Comparison of ENCODE assay signal across 28 cellular contexts in genomic region chr5:157301066-157301465, GRCh38. TPM values are rescaled to one million over a fixed set of nuclear protein-coding genes. Genes with fewer than 3 reads are reported as not detected.
A peak's percentile ranks its signal among the peaks of the same experiment; 100 is the strongest.
DNase-seq lines count a peak whose midpoint lies in the region; ATAC-seq and TF ChIP-seq lines count a peak whose summit lies in the region.
"Had no signal": no experiment of that assay in that cellular context is flagged by ENCODE, and none has a peak within 500 bp of the region (broad histone marks: within the 10 kb centered on the region; RNA-seq: fewer than 3 reads in every experiment).

No MANE protein-coding gene starts in this region.

- peak overlapping the region; percentile 32 for H3K27ac ChIP-seq in CD4-positive, alpha-beta T cell (ENCODE audit: low read depth, low read length)
- peak overlapping the region; percentile 11 for H3K27ac ChIP-seq in naive thymus-derived CD4-positive, alpha-beta T cell (ENCODE audit: low read depth, low read length)
- H3K27ac ChIP-seq in heart right ventricle (no peak overlapping the region), aorta (ENCODE audit: low read depth in 1 of 2, low read length in 2 of 2) (no peak overlapping the region)
- H3K27ac ChIP-seq: heart left ventricle, sigmoid colon, SK-N-MC, testis had no signal

- no peak overlapping the region for H3K4me3 Mint-ChIP-seq in activated CD4-positive, alpha-beta T cell treated with anti-CD3 and anti-CD28 coated beads, Interleukin-2, amount 10 ng/mL, durations not matched to agents 24 days and 14 days
- H3K4me3 Mint-ChIP-seq in CD4-positive, alpha-beta T cell = no peak overlapping the region
- no peak overlapping the region for H3K4me3 Mint-ChIP-seq in activated T-helper 17 cell treated with anti-CD3 and anti-CD28 coated beads, Interleukin-2, amount 50 U/mL, for 72 hours
- no peak overlapping the region for H3K4me3 Mint-ChIP-seq in naive thymus-derived CD4-positive, alpha-beta T cell
- H3K4me3 Mint-ChIP-seq: endodermal cell had no signal

- no peak for TF ChIP-seq CTCF in CD4-positive, alpha-beta T cell (IDR thresholded peaks at IDR 0.05)
- no peak for TF ChIP-seq CTCF in heart right ventricle (IDR thresholded peaks at IDR 0.05)

- DNase-seq in activated CD4-positive, alpha-beta T cell treated with anti-CD3 and anti-CD28 coated beads, Interleukin-2, amount 10 ng/mL, durations not matched to agents 24 days and 14 days = no peak
- no peak for DNase-seq in activated CD4-positive, alpha-beta T cell treated with anti-CD3 and anti-CD28 coated beads for 4 hours
- no peak for DNase-seq in CD4-positive, alpha-beta T cell
- no peak for DNase-seq in naive thymus-derived CD4-positive, alpha-beta T cell
- DNase-seq in left colon (no peak), heart right ventricle (no peak), aorta (no peak)
- DNase-seq: activated CD4-positive, alpha-beta T cell treated with anti-CD3 and anti-CD28 coated beads for 48 hours; activated gamma-delta T cell treated with Interleukin-2 at 50 U/mL for 16 hours; caudate nucleus; DMS53; endodermal cell; foreskin fibroblast; heart left ventricle; mammary epithelial cell; NCI-H1105; NCI-H1930; NCI-H524 treated with DMSO at 0.1 percent for 48 hours; sigmoid colon; stimulated activated CD4-positive, alpha-beta T cell treated with anti-CD3 and anti-CD28 coated beads, Interleukin-4, amount 100 ng/mL, for 4 hours; stimulated activated naive CD4-positive, alpha-beta T cell; testis had no signal

- H3K36me3 Mint-ChIP-seq in activated CD4-positive, alpha-beta T cell treated with anti-CD3 and anti-CD28 coated beads, Interleukin-2, amount 10 ng/mL, durations not matched to agents 24 days and 14 days (ENCODE audit: low read depth) = peaks cover 74% of the 10 kb centered on the region
- peaks cover 95% of the 10 kb centered on the region for H3K36me3 Mint-ChIP-seq in CD4-positive, alpha-beta T cell (ENCODE audit: low read depth)
- H3K36me3 Mint-ChIP-seq in activated T-helper 17 cell treated with anti-CD3 and anti-CD28 coated beads, Interleukin-2, amount 50 U/mL, for 72 hours (ENCODE audit: low read depth) = peaks cover 100% of the 10 kb centered on the region
- H3K36me3 Mint-ChIP-seq in naive thymus-derived CD4-positive, alpha-beta T cell = peaks cover 30 to 58% (median 50%) of the 10 kb centered on the region in 5 donors

- POLR2A ChIA-PET in CD4-positive, alpha-beta T cell (lab: Charles Lee) = interaction anchor here (1.0 to 6.5 kb wide), 2 partner anchors 28 to 89 kb away, joined by 3 to 77 read pairs; no protein-coding TSS in a partner anchor
- POLR2A ChIA-PET in naive thymus-derived CD4-positive, alpha-beta T cell (lab: Charles Lee) = interaction anchor here (0.9 to 1.1 kb wide), 4 partner anchors 16 to 97 kb away, joined by 3 read pairs; no protein-coding TSS in a partner anchor

- H3K4me1 ChIP-seq in naive thymus-derived CD4-positive, alpha-beta T cell (ENCODE audit: control insufficient read depth in 2 of 2, insufficient read depth in 2 of 2, low read length in 2 of 2) = peaks cover 24 to 29% of the 10 kb centered on the region in 2 donors
- H3K4me1 ChIP-seq in heart right ventricle (peaks cover 0 to 10% (median 0%) of the 10 kb centered on the region in 9 donors), aorta (ENCODE audit: control insufficient read depth in 1 of 2, insufficient read depth in 2 of 2, low read length in 2 of 2) (no peaks in the 10 kb centered on the region)
- H3K4me1 ChIP-seq: HAP-1, sigmoid colon, testis had no signal

- peaks cover 16 to 71% (median 29%) of the 10 kb centered on the region in 3 experiments for H3K36me3 ChIP-seq in naive thymus-derived CD4-positive, alpha-beta T cell (ENCODE audit: control insufficient read depth in 2 of 3, insufficient read depth in 3 of 3, low read length in 3 of 3)
- H3K36me3 ChIP-seq in heart right ventricle = peaks cover 0 to 69% (median 0%) of the 10 kb centered on the region in 9 donors
- H3K36me3 ChIP-seq in aorta (ENCODE audit: control insufficient read depth in 1 of 2, insufficient read depth in 2 of 2, low read length in 1 of 2) = peaks cover 0 to 3% of the 10 kb centered on the region in 2 donors
- H3K36me3 ChIP-seq: HAP-1, sigmoid colon had no signal

- H3K27me3 ChIP-seq in CD4-positive, alpha-beta T cell (ENCODE audit: control insufficient read depth, insufficient read depth, low read length) = no peaks in the 10 kb centered on the region
- H3K27me3 ChIP-seq in naive thymus-derived CD4-positive, alpha-beta T cell (ENCODE audit: control insufficient read depth in 2 of 2, insufficient read depth in 2 of 2, low read length in 2 of 2) = no peaks in the 10 kb centered on the region
- H3K27me3 ChIP-seq in heart right ventricle (no peaks in the 10 kb centered on the region), aorta (ENCODE audit: control insufficient read depth in 1 of 2, insufficient read depth in 2 of 2, low read length in 1 of 2) (no peaks in the 10 kb centered on the region)
- H3K27me3 ChIP-seq: heart left ventricle, sigmoid colon, testis had no signal

- H3K27ac Mint-ChIP-seq in activated CD4-positive, alpha-beta T cell treated with anti-CD3 and anti-CD28 coated beads, Interleukin-2, amount 10 ng/mL, durations not matched to agents 24 days and 14 days = peak overlapping the region; percentile 59
- H3K27ac Mint-ChIP-seq in CD4-positive, alpha-beta T cell = peak overlapping the region; percentile 80
- H3K27ac Mint-ChIP-seq in activated T-helper 17 cell treated with anti-CD3 and anti-CD28 coated beads, Interleukin-2, amount 50 U/mL, for 72 hours = peak overlapping the region; percentile 93
- peak overlapping the region; percentile 48 to 97 (median 83) for H3K27ac Mint-ChIP-seq in naive thymus-derived CD4-positive, alpha-beta T cell
- H3K27ac Mint-ChIP-seq: endodermal cell, progenitor cell of endocrine pancreas had no signal

- H3K9me3 ChIP-seq in CD4-positive, alpha-beta T cell (ENCODE audit: control insufficient read depth, low read length) = no peaks in the 10 kb centered on the region
- H3K9me3 ChIP-seq in naive thymus-derived CD4-positive, alpha-beta T cell (ENCODE audit: control insufficient read depth in 2 of 3, low read length in 3 of 3) = no peaks in the 10 kb centered on the region
- H3K9me3 ChIP-seq in heart right ventricle (no peaks in the 10 kb centered on the region), aorta (ENCODE audit: control insufficient read depth, low read length) (no peaks in the 10 kb centered on the region)
- H3K9me3 ChIP-seq: HAP-1, heart left ventricle, sigmoid colon, testis had no signal

- CTCF ChIA-PET in CD4-positive, alpha-beta T cell (lab: Charles Lee) = no interaction called here
- CTCF ChIA-PET in naive thymus-derived CD4-positive, alpha-beta T cell (lab: Charles Lee) = no interaction called here

- H3K4me3 ChIP-seq in naive thymus-derived CD4-positive, alpha-beta T cell (ENCODE audit: low read length) = no peak overlapping the region
- H3K4me3 ChIP-seq in heart right ventricle = no peak overlapping the region
- H3K4me3 ChIP-seq in aorta (ENCODE audit: low read length in 2 of 2) = no peak overlapping the region
- H3K4me3 ChIP-seq: HAP-1, heart left ventricle, K562, sigmoid colon, SK-N-MC, testis had no signal

- no peaks in the 10 kb centered on the region for H3K9me3 Mint-ChIP-seq in activated CD4-positive, alpha-beta T cell treated with anti-CD3 and anti-CD28 coated beads, Interleukin-2, amount 10 ng/mL, durations not matched to agents 24 days and 14 days
- H3K9me3 Mint-ChIP-seq in CD4-positive, alpha-beta T cell = no peaks in the 10 kb centered on the region
- no peaks in the 10 kb centered on the region for H3K9me3 Mint-ChIP-seq in activated T-helper 17 cell treated with anti-CD3 and anti-CD28 coated beads, Interleukin-2, amount 50 U/mL, for 72 hours
- no peaks in the 10 kb centered on the region for H3K9me3 Mint-ChIP-seq in naive thymus-derived CD4-positive, alpha-beta T cell
- H3K9me3 Mint-ChIP-seq: endodermal cell had no signal

- peaks cover 41% of the 10 kb centered on the region for H3K4me1 Mint-ChIP-seq in activated CD4-positive, alpha-beta T cell treated with anti-CD3 and anti-CD28 coated beads, Interleukin-2, amount 10 ng/mL, durations not matched to agents 24 days and 14 days
- H3K4me1 Mint-ChIP-seq in CD4-positive, alpha-beta T cell (ENCODE audit: low read depth) = peaks cover 49% of the 10 kb centered on the region
- peaks cover 19% of the 10 kb centered on the region for H3K4me1 Mint-ChIP-seq in activated T-helper 17 cell treated with anti-CD3 and anti-CD28 coated beads, Interleukin-2, amount 50 U/mL, for 72 hours
- peaks cover 28 to 55% (median 49%) of the 10 kb centered on the region in 7 donors for H3K4me1 Mint-ChIP-seq in naive thymus-derived CD4-positive, alpha-beta T cell
- H3K4me1 Mint-ChIP-seq: endodermal cell had no signal

- no peaks in the 10 kb centered on the region for H3K27me3 Mint-ChIP-seq in activated CD4-positive, alpha-beta T cell treated with anti-CD3 and anti-CD28 coated beads, Interleukin-2, amount 10 ng/mL, durations not matched to agents 24 days and 14 days
- no peaks in the 10 kb centered on the region for H3K27me3 Mint-ChIP-seq in CD4-positive, alpha-beta T cell
- H3K27me3 Mint-ChIP-seq in activated T-helper 17 cell treated with anti-CD3 and anti-CD28 coated beads, Interleukin-2, amount 50 U/mL, for 72 hours = no peaks in the 10 kb centered on the region
- no peaks in the 10 kb centered on the region for H3K27me3 Mint-ChIP-seq in naive thymus-derived CD4-positive, alpha-beta T cell
- H3K27me3 Mint-ChIP-seq: progenitor cell of endocrine pancreas had no signal

- intact Hi-C loops in activated CD4-positive, alpha-beta T cell treated with anti-CD3 and anti-CD28 coated beads, Interleukin-2, amount 10 ng/mL, durations not matched to agents 24 days and 14 days (cut with micrococcal nuclease) = no loop called here
- intact Hi-C loops in CD4-positive, alpha-beta T cell (cut with DNase I, micrococcal nuclease) = no loop called here
- intact Hi-C loops in naive thymus-derived CD4-positive, alpha-beta T cell (cut with micrococcal nuclease) = loop anchor here in 1 of 2 donors (10.0 kb wide), 1 partner anchor 386 kb away; no protein-coding TSS in a partner anchor
- intact Hi-C loops in left colon (cut with DNase I, micrococcal nuclease) = no loop called here
- intact Hi-C loops in heart right ventricle (cut with DNase I) = loop anchor here in 3 of 10 donors (5.0 kb wide), 2 partner anchors 34 to 44 kb away; partner anchors contain the start of gene CYFIP2 (in 2 of the 3)
- intact Hi-C loops in aorta (cut with DNase I) = no loop called here

- no peak for ATAC-seq in CD4-positive, alpha-beta T cell (ENCODE audit: poor library complexity)
- ATAC-seq in activated T-helper 17 cell treated with anti-CD3 and anti-CD28 coated beads, Interleukin-2, amount 50 U/mL, for 72 hours (replicated peaks) = peak; percentile 55
- no peak for ATAC-seq in naive thymus-derived CD4-positive, alpha-beta T cell
- no peak for ATAC-seq in left colon
- no peak for ATAC-seq in heart right ventricle
- no peak for ATAC-seq in aorta (ENCODE audit: low FRiP score)
- ATAC-seq: esophagus mucosa, heart left ventricle, K562 had no signal

RNA-seq across cellular contexts. Expression of gene CYFIP2, which starts 35.1 kb away (rescaled TPM):
- total RNA-seq in activated CD4-positive, alpha-beta T cell treated with anti-CD3 and anti-CD28 coated beads, Interleukin-2, amount 10 ng/mL, durations not matched to agents 24 days and 14 days = 180 and 193 TPM in 2 replicates
- 100 to 1,000 TPM; 271 to 287 TPM for total RNA-seq in CD4-positive, alpha-beta T cell
- total RNA-seq in activated T-helper 17 cell treated with anti-CD3 and anti-CD28 coated beads, Interleukin-2, amount 50 U/mL, for 72 hours = 100 to 1,000 TPM; 269 to 291 TPM
- 100 to 1,000 TPM; 386 to 449 (median 401) TPM for total RNA-seq in naive thymus-derived CD4-positive, alpha-beta T cell
- polyA plus RNA-seq in naive thymus-derived CD4-positive, alpha-beta T cell = 100 to 1,000 TPM; 522 to 755 TPM
- 10 to 100 TPM; 25.5 to 36.0 TPM for total RNA-seq in left colon
- 10 to 100 TPM; 20.3 to 50.8 (median 34.4) TPM for total RNA-seq in heart right ventricle
- polyA plus RNA-seq in heart right ventricle = 10 to 100 TPM; 23.5 to 28.5 TPM
- total RNA-seq in aorta = 100 to 1,000 TPM in 1 of 2 donors, 10 to 100 TPM in 1; 42.0 to 144 TPM
- 100 to 1,000 TPM in 1 of 2 donors, 10 to 100 TPM in 1; 84.9 to 141 TPM for polyA plus RNA-seq in aorta

Comparison
In these comparisons a context has a peak if more than half of its experiments do, and no peak if none do; other contexts are left out.
1. H3K27ac ChIP-seq: peak in CD4-positive, alpha-beta T cell (single experiment) and naive thymus-derived CD4-positive, alpha-beta T cell (single experiment); none in heart right ventricle (0 of 10) and aorta (0 of 2).
2. Peak in every context shown above with its lines, with median percentiles within 50 percentile points of each other: H3K27ac Mint-ChIP-seq.